1 cellular context compared by ENCODE assay signal in the genomic region with DNA sequence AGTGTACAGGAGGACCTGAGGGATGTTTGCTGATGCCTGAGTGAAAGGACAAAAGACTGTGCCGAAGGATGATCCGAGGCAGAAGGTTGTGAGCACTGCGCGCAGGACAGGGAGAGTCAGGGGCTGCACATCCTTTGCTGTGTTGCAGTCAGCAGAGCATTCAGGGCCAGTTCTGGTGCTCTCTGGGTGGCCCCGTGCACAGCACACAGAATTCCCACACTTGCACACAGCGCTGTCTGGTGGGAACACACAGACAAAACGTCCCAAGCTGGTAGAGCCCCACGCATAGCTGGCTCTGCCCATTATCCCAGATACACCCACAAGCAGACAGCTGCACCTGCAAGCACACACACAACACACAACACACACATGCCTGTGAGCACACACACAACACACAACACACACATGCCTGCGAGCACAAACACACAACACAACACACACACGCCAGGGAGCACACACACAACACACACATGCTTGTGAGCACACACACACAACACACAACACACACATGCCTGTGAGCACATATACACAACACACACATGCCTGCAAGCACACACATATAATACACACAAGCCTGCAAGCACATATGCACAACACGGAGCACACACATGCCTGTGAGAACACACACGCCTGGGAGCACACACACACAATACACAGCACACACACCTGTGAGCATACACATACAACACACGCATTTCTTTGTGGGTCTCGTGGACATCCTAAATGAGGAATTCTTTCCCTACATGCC.
TF ChIP-seq lines count a peak whose summit lies in the region.

No MANE protein-coding gene starts in this region.

TF ChIP-seq in HCT116, 20 proteins besides CTCF, POLR2A, EP300 and RAD21 (continued from another document):
- TF ChIP-seq, protein P1, sequence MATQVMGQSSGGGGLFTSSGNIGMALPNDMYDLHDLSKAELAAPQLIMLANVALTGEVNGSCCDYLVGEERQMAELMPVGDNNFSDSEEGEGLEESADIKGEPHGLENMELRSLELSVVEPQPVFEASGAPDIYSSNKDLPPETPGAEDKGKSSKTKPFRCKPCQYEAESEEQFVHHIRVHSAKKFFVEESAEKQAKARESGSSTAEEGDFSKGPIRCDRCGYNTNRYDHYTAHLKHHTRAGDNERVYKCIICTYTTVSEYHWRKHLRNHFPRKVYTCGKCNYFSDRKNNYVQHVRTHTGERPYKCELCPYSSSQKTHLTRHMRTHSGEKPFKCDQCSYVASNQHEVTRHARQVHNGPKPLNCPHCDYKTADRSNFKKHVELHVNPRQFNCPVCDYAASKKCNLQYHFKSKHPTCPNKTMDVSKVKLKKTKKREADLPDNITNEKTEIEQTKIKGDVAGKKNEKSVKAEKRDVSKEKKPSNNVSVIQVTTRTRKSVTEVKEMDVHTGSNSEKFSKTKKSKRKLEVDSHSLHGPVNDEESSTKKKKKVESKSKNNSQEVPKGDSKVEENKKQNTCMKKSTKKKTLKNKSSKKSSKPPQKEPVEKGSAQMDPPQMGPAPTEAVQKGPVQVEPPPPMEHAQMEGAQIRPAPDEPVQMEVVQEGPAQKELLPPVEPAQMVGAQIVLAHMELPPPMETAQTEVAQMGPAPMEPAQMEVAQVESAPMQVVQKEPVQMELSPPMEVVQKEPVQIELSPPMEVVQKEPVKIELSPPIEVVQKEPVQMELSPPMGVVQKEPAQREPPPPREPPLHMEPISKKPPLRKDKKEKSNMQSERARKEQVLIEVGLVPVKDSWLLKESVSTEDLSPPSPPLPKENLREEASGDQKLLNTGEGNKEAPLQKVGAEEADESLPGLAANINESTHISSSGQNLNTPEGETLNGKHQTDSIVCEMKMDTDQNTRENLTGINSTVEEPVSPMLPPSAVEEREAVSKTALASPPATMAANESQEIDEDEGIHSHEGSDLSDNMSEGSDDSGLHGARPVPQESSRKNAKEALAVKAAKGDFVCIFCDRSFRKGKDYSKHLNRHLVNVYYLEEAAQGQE (IDR thresholded peaks at IDR 0.05; ENCODE audit: low read depth), result no peak
- TF ChIP-seq EZH2 (IDR thresholded peaks at IDR 0.05) (no peak), ELF1 (IDR thresholded peaks at IDR 0.05; ENCODE audit: borderline replicate concordance, low read depth) (no peak), FOSL1 (IDR thresholded peaks at IDR 0.05; ENCODE audit: low read depth) (no peak), SP1 (IDR thresholded peaks at IDR 0.05; ENCODE audit: low read depth) (no peak), EGR1 (IDR thresholded peaks at IDR 0.05; ENCODE audit: low read depth) (no peak), SIN3A (IDR thresholded peaks at IDR 0.05; ENCODE audit: low read depth) (no peak)
